In the genomic region with DNA sequence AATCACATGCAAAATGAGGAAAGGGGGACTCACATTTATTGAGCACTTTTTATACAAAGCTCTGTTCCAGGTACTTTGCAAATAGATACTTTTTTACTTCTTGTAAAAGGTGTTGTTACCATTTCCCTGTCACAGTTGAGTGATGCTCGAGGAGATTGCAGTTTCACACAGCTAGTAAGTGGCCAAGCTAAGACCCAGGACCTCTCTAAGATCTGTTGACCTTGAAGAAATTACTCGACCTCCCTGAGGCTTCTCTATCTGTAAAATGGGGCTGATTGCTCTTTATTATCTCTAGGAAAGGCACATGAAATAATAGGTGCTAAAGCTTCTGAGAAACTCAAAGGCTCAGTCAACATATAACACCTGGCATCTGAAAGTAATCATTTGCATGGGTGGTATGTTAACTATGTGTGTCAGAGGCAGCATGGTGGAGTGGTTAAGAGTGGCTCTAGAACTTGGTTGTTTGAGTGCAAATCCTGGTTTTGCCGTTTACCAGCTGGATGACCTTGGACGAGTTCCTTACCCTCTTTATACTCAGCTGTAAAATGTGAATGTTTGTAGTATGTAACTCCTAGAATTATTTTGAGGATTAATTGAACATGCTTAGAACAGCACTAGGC, we compare ENCODE assay signal across 12 cellular contexts.
DNase-seq lines count a peak whose midpoint lies in the region; ATAC-seq and TF ChIP-seq lines count a peak whose summit lies in the region.
"Had no signal": no experiment of that assay in that cellular context is flagged by ENCODE, and none has a peak within 500 bp of the region (broad histone marks: within the 10 kb centered on the region; RNA-seq: fewer than 3 reads in every experiment).

No MANE protein-coding gene starts in this region.

- TF ChIP-seq POLR2A in erythroblast (IDR thresholded peaks at IDR 0.05; ENCODE audit: low read length): no peak

- DNase-seq in iPS DF 19.7 (ENCODE audit: low read depth, low spot score) (peak; percentile 47), NCI-H1092 treated with DMSO at 0.1 percent for 48 hours (lab: John Stamatoyannopoulos, UW) (no peak), NCI-H1417 treated with DMSO at 0.1 percent for 48 hours (lab: John Stamatoyannopoulos, UW) (no peak), erythroblast (lab: John Stamatoyannopoulos, UW) (no peak)
- no peak for DNase-seq in activated effector memory CD4-positive, alpha-beta T cell treated with anti-CD3 and anti-CD28 coated beads, Interleukin-2, amount 50 U/mL, for 16 hours
- DNase-seq: activated naive CD8-positive, alpha-beta T cell treated with anti-CD3 and anti-CD28 coated beads, Interleukin-2, amount 50 U/mL, for 24 hours; ovary; uterus had no signal

- ATAC-seq in GM18499 (IDR thresholded peaks at IDR 0.05; ENCODE audit: insufficient read depth, unreplicated experiment) (peak; percentile 58), GM21515 (IDR thresholded peaks at IDR 0.05; ENCODE audit: unreplicated experiment) (peak; percentile 77), HG03196 (IDR thresholded peaks at IDR 0.05; ENCODE audit: unreplicated experiment) (peak; percentile 72)
- ATAC-seq: activated naive CD8-positive, alpha-beta T cell treated with anti-CD3 and anti-CD28 coated beads, Interleukin-2, amount 50 U/mL, for 24 hours; HCT116 had no signal
